9 cellular contexts compared by ENCODE assay signal in genomic region chr16:75385507-75386152, GRCh38. TPM values are rescaled to one million over a fixed set of nuclear protein-coding genes. Genes with fewer than 3 reads are reported as not detected.
DNase-seq lines count a peak whose midpoint lies in the region; ATAC-seq, FAIRE-seq and TF ChIP-seq lines count a peak whose summit lies in the region.
"Had no signal": no experiment of that assay in that cellular context is flagged by ENCODE, and none has a peak within 500 bp of the region (broad histone marks: within the 10 kb centered on the region; RNA-seq: fewer than 3 reads in every experiment).

No MANE protein-coding gene starts in this region.

- H3K4me3 ChIP-seq in SU-DHL-6 (ENCODE audit: insufficient read depth, low read length, poor library complexity, severe bottlenecking) (no peak overlapping the region), pancreas (no peak overlapping the region)

- no peaks in the 10 kb centered on the region for H3K9me2 ChIP-seq in SU-DHL-6 (replicated peaks; ENCODE audit: insufficient read depth, low read length)

- intact Hi-C loops in pancreas (cut with DNase I) = no loop called here
- intact Hi-C loops in posterior vena cava (cut with DNase I) = loop anchor here (5.0 kb wide), 2 partner anchors 148 to 153 kb away; no protein-coding TSS in a partner anchor

- no peaks in the 10 kb centered on the region for H3K4me1 ChIP-seq in pancreas

- H3K36me3 ChIP-seq in SU-DHL-6 (ENCODE audit: low read length) = no peaks in the 10 kb centered on the region
- H3K36me3 ChIP-seq in pancreas = peaks cover 0 to 7% (median 0%) of the 10 kb centered on the region in 3 donors

- DNase-seq in stimulated activated naive CD4-positive, alpha-beta T cell (lab: John Stamatoyannopoulos, UW) = peak in 4 of 6 experiments; percentile 2 to 65 (median 48)
- DNase-seq in stimulated activated naive CD4-positive, alpha-beta T cell treated with Interleukin-2 at 50 U/mL for 16 hours (lab: John Stamatoyannopoulos, UW) = no peak
- peak; percentile 14 for DNase-seq in NCI-H1417 treated with DMSO at 0.1 percent for 48 hours (lab: John Stamatoyannopoulos, UW)
- DNase-seq in fibroblast of peridontal ligament (ENCODE audit: extremely low read depth) = peak; percentile 97
- DNase-seq in pancreas = no peak
- DNase-seq in posterior vena cava (ENCODE audit: low spot score) = no peak
- DNase-seq: activated naive CD8-positive, alpha-beta T cell treated with anti-CD3 and anti-CD28 coated beads, Interleukin-2, amount 10 ng/mL, durations not matched to agents 7 days and 5 days had no signal

- peak; percentile 57 to 86 (median 80) for ATAC-seq in pancreas
- ATAC-seq in GM21825 (IDR thresholded peaks at IDR 0.05; ENCODE audit: unreplicated experiment) = no peak

- peak; percentile 97 for FAIRE-seq in pancreas (lab: Jason Lieb, UNC)

- no peaks in the 10 kb centered on the region for H3K9me3 ChIP-seq in SU-DHL-6 (ENCODE audit: insufficient read depth, low read length)
- H3K9me3 ChIP-seq in pancreas = no peaks in the 10 kb centered on the region

- H4K20me1 ChIP-seq in SU-DHL-6 (ENCODE audit: low read depth, low read length) = no peaks in the 10 kb centered on the region

- no peak overlapping the region for H3K4me2 ChIP-seq in SU-DHL-6 (ENCODE audit: low read depth, low read length, poor library complexity, severe bottlenecking)

- 23% methylated on average over 5 of the region's 5 CpGs for WGBS in pancreas, 2 donors

- no peaks in the 10 kb centered on the region for H3K79me2 ChIP-seq in SU-DHL-6 (ENCODE audit: insufficient read depth, low read length)

- peaks cover 3% of the 10 kb centered on the region; the same call in 1 of the 2 replicates for H3F3A ChIP-seq in SU-DHL-6 (ENCODE audit: insufficient read depth)

- H3K27me3 ChIP-seq in SU-DHL-6 (ENCODE audit: low read length) (no peaks in the 10 kb centered on the region), pancreas (no peaks in the 10 kb centered on the region)

- H3K9ac ChIP-seq in SU-DHL-6 (ENCODE audit: low read length) = no peak overlapping the region

- no peak overlapping the region for H3K27ac ChIP-seq in SU-DHL-6 (ENCODE audit: low read depth, low read length)
- no peak overlapping the region for H3K27ac ChIP-seq in pancreas

- no peak overlapping the region for H2AFZ ChIP-seq in SU-DHL-6 (ENCODE audit: low read depth, low read length, severe bottlenecking)

- peak; percentile 24 for TF ChIP-seq CTCF in SU-DHL-6 (IDR thresholded peaks at IDR 0.05; ENCODE audit: insufficient read depth, low read length, poor library complexity, severe bottlenecking)
- peak in 3 of 4 donors; percentile 62 to 71 (median 71) for TF ChIP-seq CTCF in pancreas (IDR thresholded peaks at IDR 0.05)

RNA-seq across cellular contexts. Expression of gene CFDP1, which starts 47.7 kb away (rescaled TPM):
- total RNA-seq in pancreas (10 to 100 TPM; 19.3 to 28.6 (median 22.1) TPM), posterior vena cava (10 to 100 TPM; 45.3 to 54.4 TPM)
- 10 to 100 TPM; 33.3 to 57.5 TPM for polyA plus RNA-seq in pancreas

Comparison
In these comparisons a context has a peak if more than half of its experiments do, and no peak if none do; other contexts are left out.
1. DNase-seq: peak in stimulated activated naive CD4-positive, alpha-beta T cell (4 of 6), NCI-H1417 treated with DMSO at 0.1 percent for 48 hours (single experiment) and fibroblast of peridontal ligament (single experiment); none in stimulated activated naive CD4-positive, alpha-beta T cell treated with Interleukin-2 at 50 U/mL for 16 hours (single experiment), pancreas (0 of 6) and posterior vena cava (single experiment).
2. intact Hi-C loops: an anchor here in posterior vena cava (5.0 kb wide); none called in pancreas.